ENCODE assay signal across 18 cellular contexts in genomic region chr7:12146813-12147212, GRCh38.
DNase-seq lines count a peak whose midpoint lies in the region; ATAC-seq and TF ChIP-seq lines count a peak whose summit lies in the region.
"Had no signal": no experiment of that assay in that cellular context is flagged by ENCODE, and none has a peak within 500 bp of the region (broad histone marks: within the 10 kb centered on the region; RNA-seq: fewer than 3 reads in every experiment).

No MANE protein-coding gene starts in this region.

- H3K27me3 ChIP-seq in gastrocnemius medialis = no peaks in the 10 kb centered on the region
- H3K27me3 ChIP-seq: BLaER1 had no signal

- peaks cover 16% of the 10 kb centered on the region for H3K9me3 Mint-ChIP-seq in WTC11

- no peaks in the 10 kb centered on the region for H3K27me3 Mint-ChIP-seq in WTC11 (ENCODE audit: low read depth)
- H3K27me3 Mint-ChIP-seq: CD4-positive, alpha-beta memory T cell had no signal

- no peak overlapping the region for H3K27ac ChIP-seq in gastrocnemius medialis
- H3K27ac ChIP-seq: BLaER1, KMS-11 had no signal

- no peak overlapping the region for H3K4me3 Mint-ChIP-seq in WTC11
- H3K4me3 Mint-ChIP-seq: CD4-positive, alpha-beta memory T cell had no signal

- no peaks in the 10 kb centered on the region for H3K4me1 ChIP-seq in gastrocnemius medialis
- H3K4me1 ChIP-seq: BLaER1 had no signal

- H3K36me3 Mint-ChIP-seq in WTC11 = peaks cover 12% of the 10 kb centered on the region
- H3K36me3 Mint-ChIP-seq: CD4-positive, alpha-beta memory T cell had no signal

- DNase-seq in DMS79 treated with DMSO at 0.1 percent for 48 hours (lab: John Stamatoyannopoulos, UW) (peak; percentile 12), M059J (ENCODE audit: low read depth) (peak; percentile 42), WTC11 (ENCODE audit: low spot score) (no peak), iPS-NIHi7 (ENCODE audit: extremely low spot score) (peak; percentile 26), gastrocnemius medialis (no peak), ecto neural progenitor cell (ENCODE audit: low spot score) (no peak)
- no peak for DNase-seq in central memory CD4-positive, alpha-beta T cell
- DNase-seq: CD4-positive, alpha-beta memory T cell; DMS153; NCI-H1436 treated with DMSO at 0.1 percent for 48 hours; NCI-H2081 treated with DMSO at 0.1 percent for 48 hours; NCI-H526 treated with DMSO at 0.1 percent for 48 hours; OCI-M1; SHP77 treated with DMSO at 0.1 percent for 48 hours had no signal

- no peak overlapping the region for H3K27ac Mint-ChIP-seq in WTC11
- H3K27ac Mint-ChIP-seq: CD4-positive, alpha-beta memory T cell had no signal

- CTCF ChIA-PET in WTC11 (lab: Charles Lee) = no interaction called here

- H3K4me1 Mint-ChIP-seq in WTC11 = no peaks in the 10 kb centered on the region

- H3K9me3 ChIP-seq in gastrocnemius medialis = no peaks in the 10 kb centered on the region
- H3K9me3 ChIP-seq: BLaER1 had no signal

- intact Hi-C loops in gastrocnemius medialis (cut with DNase I; ENCODE audit: low total_unique reads) = no loop called here

- no peak for TF ChIP-seq POLR2A in gastrocnemius medialis (IDR thresholded peaks at IDR 0.05)

- no peaks in the 10 kb centered on the region for H3K36me3 ChIP-seq in gastrocnemius medialis
- H3K36me3 ChIP-seq: BLaER1 had no signal

- POLR2A ChIA-PET in WTC11 (lab: Charles Lee) = no interaction called here

- ATAC-seq in WTC11 (peak; percentile 88), gastrocnemius medialis (no peak)
- ATAC-seq: HepG2, SK-N-SH treated with all-trans-retinoic acid at 6 μM for 48 hours had no signal

- no peak overlapping the region for H3K4me3 ChIP-seq in gastrocnemius medialis
- H3K4me3 ChIP-seq: BLaER1 had no signal

- in situ Hi-C loops in gastrocnemius medialis (cut with MboI; ENCODE audit: low sequenced_read_pairs in 4 of 4) = no loop called here

- TF ChIP-seq CTCF in WTC11 (IDR thresholded peaks at IDR 0.05) (no peak), gastrocnemius medialis (IDR thresholded peaks at IDR 0.05 in 4 of 5, conservative IDR thresholded peaks at IDR 0.05 in 1 of 5) (no peak)

TF ChIP-seq in WTC11, 78 proteins besides CTCF, POLR2A, EP300 and RAD21:
- TF ChIP-seq ZBTB43 (CRISPR knock-in tag; IDR thresholded peaks at IDR 0.05) (no peak), ZNF532 (CRISPR knock-in tag; IDR thresholded peaks at IDR 0.05; ENCODE audit: borderline replicate concordance) (no peak), CDX4 (CRISPR knock-in tag; IDR thresholded peaks at IDR 0.05; ENCODE audit: borderline replicate concordance) (no peak), RELA (CRISPR knock-in tag; IDR thresholded peaks at IDR 0.05; ENCODE audit: borderline replicate concordance) (no peak), SOX15 (CRISPR knock-in tag; IDR thresholded peaks at IDR 0.05) (no peak), ATF6 (CRISPR knock-in tag; IDR thresholded peaks at IDR 0.05) (no peak), SMAD3 (CRISPR knock-in tag; IDR thresholded peaks at IDR 0.05; ENCODE audit: borderline replicate concordance) (no peak), ZBTB21 (CRISPR knock-in tag; IDR thresholded peaks at IDR 0.05; ENCODE audit: borderline replicate concordance) (no peak), ZNF121 (CRISPR knock-in tag; IDR thresholded peaks at IDR 0.05) (no peak), USF1 (CRISPR knock-in tag; IDR thresholded peaks at IDR 0.05) (no peak), NFATC4 (CRISPR knock-in tag; IDR thresholded peaks at IDR 0.05) (no peak), ERG (CRISPR knock-in tag; IDR thresholded peaks at IDR 0.05) (no peak), ZNF423 (CRISPR knock-in tag; IDR thresholded peaks at IDR 0.05) (no peak), ELF4 (CRISPR knock-in tag; IDR thresholded peaks at IDR 0.05; ENCODE audit: low read depth) (no peak)

Comparison
In these comparisons a context has a peak if more than half of its experiments do, and no peak if none do; other contexts are left out.
1. DNase-seq: peak in DMS79 treated with DMSO at 0.1 percent for 48 hours (single experiment), M059J (single experiment) and iPS-NIHi7 (single experiment); none in WTC11 (single experiment), central memory CD4-positive, alpha-beta T cell (single experiment), gastrocnemius medialis (0 of 2) and ecto neural progenitor cell (single experiment).